ENCODE assay signal across 35 cellular contexts in the genomic region with DNA sequence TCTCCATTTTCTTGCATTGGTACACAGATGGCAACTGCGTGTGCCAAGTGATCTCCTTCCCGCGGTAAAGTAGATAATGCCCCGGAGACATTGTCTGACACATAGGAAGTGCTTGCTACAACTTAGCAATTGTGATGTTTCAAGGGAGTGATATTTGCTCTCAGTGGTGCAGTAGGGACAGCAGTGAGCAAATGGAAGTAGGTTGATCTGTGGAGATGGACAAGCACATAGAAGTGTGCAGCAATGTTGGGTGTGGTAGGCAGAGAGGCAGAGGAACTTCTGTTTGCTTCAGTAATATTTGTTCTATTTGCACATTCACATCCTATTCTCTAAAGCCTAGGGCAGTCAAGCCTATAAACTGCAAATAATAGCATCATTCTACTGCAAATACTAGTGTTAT.
"Had no signal": no experiment of that assay in that cellular context is flagged by ENCODE, and none has a peak within 500 bp of the region (broad histone marks: within the 10 kb centered on the region; RNA-seq: fewer than 3 reads in every experiment).

No MANE protein-coding gene starts in this region.

- H3K27me3 ChIP-seq: adrenal gland, body of pancreas, brain microvascular endothelial cell had no signal

- H3K4me3 Mint-ChIP-seq: activated B cell treated with CpG ODN at 0.5 μM for 24 hours; activated CD4-positive, alpha-beta memory T cell treated with anti-CD3 and anti-CD28 coated beads for 36 hours; activated CD4-positive, alpha-beta T cell treated with anti-CD3 and anti-CD28 coated beads, Interleukin-2, amount 10 ng/mL, durations not matched to agents 24 days and 14 days; activated CD8-positive, alpha-beta T cell treated with anti-CD3 and anti-CD28 coated beads for 36 hours; activated naive CD4-positive, alpha-beta T cell treated with anti-CD3 and anti-CD28 coated beads for 36 hours; activated naive CD8-positive, alpha-beta T cell treated with anti-CD3 and anti-CD28 coated beads for 36 hours; activated T-cell treated with anti-CD3 and anti-CD28 coated beads, Interleukin-2, amount 50 U/mL, for 4 hours; activated T-cell treated with anti-CD3 and anti-CD28 coated beads, Interleukin-2, amount 50 U/mL, for 72 hours; activated T-helper 1 cell treated with anti-CD3 and anti-CD28 coated beads, Interleukin-12 subunit alpha, Interleukin-12 subunit beta, Interleukin-2, Interleukin-4 antibody, amounts not matched to agents 30 ng/mL and 10 ng/mL and 1 ng/mL, durations not matched to agents 14 hours and 24 hours and 36 hours; activated T-helper 17 cell treated with anti-CD3 and anti-CD28 coated beads, Interleukin-2, amount 50 U/mL, for 72 hours; T-helper 2 cell treated with Interferon-gamma antibody and Interleukin-4, amounts not matched to agents 5 μg/mL and 100 μg/mL, for 36 hours had no signal

- H3K9me3 Mint-ChIP-seq: activated B cell treated with CpG ODN at 0.5 μM for 24 hours; activated CD4-positive, alpha-beta memory T cell treated with anti-CD3 and anti-CD28 coated beads for 36 hours; activated CD4-positive, alpha-beta T cell treated with anti-CD3 and anti-CD28 coated beads, Interleukin-2, amount 10 ng/mL, durations not matched to agents 24 days and 14 days; activated CD8-positive, alpha-beta T cell treated with anti-CD3 and anti-CD28 coated beads for 36 hours; activated naive CD4-positive, alpha-beta T cell treated with anti-CD3 and anti-CD28 coated beads for 36 hours; activated naive CD4-positive, alpha-beta T cell treated with anti-CD3 and anti-CD28 coated beads, Interleukin-2, amount 50 U/mL, for 72 hours; activated naive CD8-positive, alpha-beta T cell treated with anti-CD3 and anti-CD28 coated beads for 36 hours; activated T-cell treated with anti-CD3 and anti-CD28 coated beads, Interleukin-2, amount 50 U/mL, for 4 hours; activated T-cell treated with anti-CD3 and anti-CD28 coated beads, Interleukin-2, amount 50 U/mL, for 72 hours; activated T-helper 1 cell treated with anti-CD3 and anti-CD28 coated beads, Interleukin-12 subunit alpha, Interleukin-12 subunit beta, Interleukin-2, Interleukin-4 antibody, amounts not matched to agents 30 ng/mL and 10 ng/mL and 1 ng/mL, durations not matched to agents 14 hours and 24 hours and 36 hours; activated T-helper 17 cell treated with anti-CD3 and anti-CD28 coated beads, Interleukin-2, amount 50 U/mL, for 72 hours; T-helper 2 cell treated with Interferon-gamma antibody and Interleukin-4, amounts not matched to agents 5 μg/mL and 100 μg/mL, for 36 hours had no signal

- DNase-seq: activated B cell treated with CpG ODN at 0.5 μM for 24 hours; activated CD4-positive, alpha-beta memory T cell treated with anti-CD3 and anti-CD28 coated beads for 36 hours; activated CD4-positive, alpha-beta T cell treated with anti-CD3 and anti-CD28 coated beads for 4 hours; activated CD4-positive, alpha-beta T cell treated with anti-CD3 and anti-CD28 coated beads, Interleukin-2, amount 10 ng/mL, durations not matched to agents 24 days and 14 days; activated CD4-positive, alpha-beta T cell treated with anti-CD3 and anti-CD28 coated beads, Interleukin-2, amount 50 U/mL, for 1 hour; activated CD4-positive, alpha-beta T cell treated with anti-CD3 and anti-CD28 coated beads, Interleukin-2, amount 50 U/mL, for 4 hours; activated CD4-positive, CD25-positive, alpha-beta regulatory T cell treated with anti-CD3 and anti-CD28 coated beads, Interleukin-2, amount 50 U/mL, for 72 hours; activated CD8-positive, alpha-beta memory T cell treated with anti-CD3 and anti-CD28 coated beads, Interleukin-2, amount 50 U/mL, for 4 hours; activated CD8-positive, alpha-beta T cell treated with anti-CD3 and anti-CD28 coated beads for 36 hours; activated effector memory CD4-positive, alpha-beta T cell treated with anti-CD3 and anti-CD28 coated beads, Interleukin-2, amount 50 U/mL, for 16 hours; activated gamma-delta T cell treated with Interleukin-2 at 50 U/mL for 16 hours; activated naive CD4-positive, alpha-beta T cell; activated naive CD4-positive, alpha-beta T cell treated with anti-CD3 and anti-CD28 coated beads for 36 hours; activated naive CD4-positive, alpha-beta T cell treated with anti-CD3 and anti-CD28 coated beads, Interleukin-2, amount 50 U/mL, for 16 hours; activated naive CD8-positive, alpha-beta T cell treated with anti-CD3 and anti-CD28 coated beads for 36 hours; activated T-cell treated with anti-CD3 and anti-CD28 coated beads for 4 hours; activated T-cell treated with anti-CD3 and anti-CD28 coated beads, Interleukin-2, amount 50 U/mL, for 1 hour; activated T-cell treated with anti-CD3 and anti-CD28 coated beads, Interleukin-2, amount 50 U/mL, for 4 hours; activated T-cell treated with anti-CD3 and anti-CD28 coated beads, Interleukin-2, amount 50 U/mL, for 72 hours; adrenal gland; amniotic stem cell; aorta; body of pancreas; brain microvascular endothelial cell; central memory CD4-positive, alpha-beta T cell; T-helper 2 cell; T-helper 9 cell had no signal

- H3K4me1 ChIP-seq: adrenal gland, body of pancreas, breast epithelium had no signal

- H3K4me1 Mint-ChIP-seq: activated B cell treated with CpG ODN at 0.5 μM for 24 hours; activated CD4-positive, alpha-beta T cell treated with anti-CD3 and anti-CD28 coated beads, Interleukin-2, amount 10 ng/mL, durations not matched to agents 24 days and 14 days; activated naive CD8-positive, alpha-beta T cell treated with anti-CD3 and anti-CD28 coated beads for 36 hours; activated T-helper 17 cell treated with anti-CD3 and anti-CD28 coated beads, Interleukin-2, amount 50 U/mL, for 72 hours had no signal

- H3K36me3 ChIP-seq: adrenal gland, brain microvascular endothelial cell, breast epithelium had no signal

- H3K36me3 Mint-ChIP-seq: activated CD4-positive, alpha-beta memory T cell treated with anti-CD3 and anti-CD28 coated beads for 36 hours; activated naive CD4-positive, alpha-beta T cell treated with anti-CD3 and anti-CD28 coated beads, Interleukin-2, amount 50 U/mL, for 72 hours; activated naive CD8-positive, alpha-beta T cell treated with anti-CD3 and anti-CD28 coated beads for 36 hours had no signal

- H3K27me3 Mint-ChIP-seq: activated B cell treated with CpG ODN at 0.5 μM for 24 hours; activated CD4-positive, alpha-beta memory T cell treated with anti-CD3 and anti-CD28 coated beads for 36 hours; activated CD4-positive, alpha-beta T cell treated with anti-CD3 and anti-CD28 coated beads, Interleukin-2, amount 10 ng/mL, durations not matched to agents 24 days and 14 days; activated CD8-positive, alpha-beta T cell treated with anti-CD3 and anti-CD28 coated beads for 36 hours; activated naive CD8-positive, alpha-beta T cell treated with anti-CD3 and anti-CD28 coated beads for 36 hours; activated T-helper 17 cell treated with anti-CD3 and anti-CD28 coated beads, Interleukin-2, amount 50 U/mL, for 72 hours had no signal

- FAIRE-seq: astrocyte, TTC549 had no signal

- H3K4me3 ChIP-seq: adrenal gland, body of pancreas, breast epithelium had no signal

- H3K27ac ChIP-seq: adrenal gland, body of pancreas, brain microvascular endothelial cell, breast epithelium, VCaP had no signal

- H3K27ac Mint-ChIP-seq: activated B cell treated with CpG ODN at 0.5 μM for 24 hours; activated CD4-positive, alpha-beta memory T cell treated with anti-CD3 and anti-CD28 coated beads for 36 hours; activated CD4-positive, alpha-beta T cell treated with anti-CD3 and anti-CD28 coated beads, Interleukin-2, amount 10 ng/mL, durations not matched to agents 24 days and 14 days; activated CD8-positive, alpha-beta T cell treated with anti-CD3 and anti-CD28 coated beads for 36 hours; activated naive CD4-positive, alpha-beta T cell treated with anti-CD3 and anti-CD28 coated beads for 36 hours; activated naive CD4-positive, alpha-beta T cell treated with anti-CD3 and anti-CD28 coated beads, Interleukin-2, amount 50 U/mL, for 72 hours; activated naive CD8-positive, alpha-beta T cell treated with anti-CD3 and anti-CD28 coated beads for 36 hours; activated T-cell treated with anti-CD3 and anti-CD28 coated beads, Interleukin-2, amount 50 U/mL, for 72 hours; activated T-helper 1 cell treated with anti-CD3 and anti-CD28 coated beads, Interleukin-12 subunit alpha, Interleukin-12 subunit beta, Interleukin-2, Interleukin-4 antibody, amounts not matched to agents 30 ng/mL and 10 ng/mL and 1 ng/mL, durations not matched to agents 14 hours and 24 hours and 36 hours; activated T-helper 17 cell treated with anti-CD3 and anti-CD28 coated beads, Interleukin-2, amount 50 U/mL, for 72 hours; T-helper 2 cell treated with Interferon-gamma antibody and Interleukin-4, amounts not matched to agents 5 μg/mL and 100 μg/mL, for 36 hours had no signal

- ATAC-seq: activated CD8-positive, alpha-beta T cell treated with anti-CD3 and anti-CD28 coated beads for 36 hours; activated naive CD4-positive, alpha-beta T cell treated with anti-CD3 and anti-CD28 coated beads, Interleukin-2, amount 50 U/mL, for 72 hours; activated T-cell treated with anti-CD3 and anti-CD28 coated beads, Interleukin-2, amount 50 U/mL, for 4 hours; activated T-cell treated with anti-CD3 and anti-CD28 coated beads, Interleukin-2, amount 50 U/mL, for 72 hours; activated T-helper 17 cell treated with anti-CD3 and anti-CD28 coated beads, Interleukin-2, amount 50 U/mL, for 72 hours; body of pancreas had no signal

- H3K9me3 ChIP-seq: adrenal gland, body of pancreas, breast epithelium had no signal
